2 cellular contexts compared by ENCODE assay signal in the genomic region with DNA sequence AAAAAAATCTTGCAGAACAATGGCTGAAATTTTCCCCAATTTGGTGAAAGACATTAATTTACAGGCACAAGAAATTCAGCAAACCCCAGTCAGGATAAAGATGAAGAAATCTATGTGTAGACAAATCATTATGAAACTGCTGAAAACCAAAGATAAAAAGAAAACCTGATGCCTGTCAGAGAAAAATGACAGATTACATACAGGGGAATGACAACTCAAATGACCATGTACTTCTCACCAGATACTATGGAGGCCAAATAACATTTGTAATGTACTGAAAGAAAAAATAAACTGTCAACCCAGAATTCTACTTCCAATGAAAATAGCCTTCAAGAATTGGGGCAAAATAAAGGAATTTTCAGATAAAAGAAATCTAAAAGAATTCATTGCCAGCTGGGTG.
TF ChIP-seq lines count a peak whose summit lies in the region.

No MANE protein-coding gene starts in this region.

TF ChIP-seq in HEK293, 187 proteins besides CTCF, POLR2A, EP300 and RAD21:
- TF ChIP-seq, protein P1, sequence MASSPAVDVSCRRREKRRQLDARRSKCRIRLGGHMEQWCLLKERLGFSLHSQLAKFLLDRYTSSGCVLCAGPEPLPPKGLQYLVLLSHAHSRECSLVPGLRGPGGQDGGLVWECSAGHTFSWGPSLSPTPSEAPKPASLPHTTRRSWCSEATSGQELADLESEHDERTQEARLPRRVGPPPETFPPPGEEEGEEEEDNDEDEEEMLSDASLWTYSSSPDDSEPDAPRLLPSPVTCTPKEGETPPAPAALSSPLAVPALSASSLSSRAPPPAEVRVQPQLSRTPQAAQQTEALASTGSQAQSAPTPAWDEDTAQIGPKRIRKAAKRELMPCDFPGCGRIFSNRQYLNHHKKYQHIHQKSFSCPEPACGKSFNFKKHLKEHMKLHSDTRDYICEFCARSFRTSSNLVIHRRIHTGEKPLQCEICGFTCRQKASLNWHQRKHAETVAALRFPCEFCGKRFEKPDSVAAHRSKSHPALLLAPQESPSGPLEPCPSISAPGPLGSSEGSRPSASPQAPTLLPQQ (tag by site-specific recombination; IDR thresholded peaks at IDR 0.05), result no peak
- TF ChIP-seq ZNF558 (tag by site-specific recombination; IDR thresholded peaks at IDR 0.05) (peak; percentile 27; the same call in 1 of the 2 replicates), ZNF654 (tag by site-specific recombination; IDR thresholded peaks at IDR 0.05; ENCODE audit: low read depth) (no peak), ZNF146 (tag by site-specific recombination; IDR thresholded peaks at IDR 0.05) (no peak), SCRT2 (tag by site-specific recombination; IDR thresholded peaks at IDR 0.05) (no peak), KLF1 (tag by site-specific recombination; IDR thresholded peaks at IDR 0.05) (no peak)
TF ChIP-seq in HEK293: peak in this region for 1.

TF ChIP-seq in K562, 482 proteins besides CTCF, POLR2A, EP300 and RAD21:
- TF ChIP-seq, protein P2, sequence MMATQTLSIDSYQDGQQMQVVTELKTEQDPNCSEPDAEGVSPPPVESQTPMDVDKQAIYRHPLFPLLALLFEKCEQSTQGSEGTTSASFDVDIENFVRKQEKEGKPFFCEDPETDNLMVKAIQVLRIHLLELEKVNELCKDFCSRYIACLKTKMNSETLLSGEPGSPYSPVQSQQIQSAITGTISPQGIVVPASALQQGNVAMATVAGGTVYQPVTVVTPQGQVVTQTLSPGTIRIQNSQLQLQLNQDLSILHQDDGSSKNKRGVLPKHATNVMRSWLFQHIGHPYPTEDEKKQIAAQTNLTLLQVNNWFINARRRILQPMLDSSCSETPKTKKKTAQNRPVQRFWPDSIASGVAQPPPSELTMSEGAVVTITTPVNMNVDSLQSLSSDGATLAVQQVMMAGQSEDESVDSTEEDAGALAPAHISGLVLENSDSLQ (IDR thresholded peaks at IDR 0.05), result peak; percentile 65
- TF ChIP-seq MEIS2 (IDR thresholded peaks at IDR 0.05; ENCODE audit: partially characterized antibody), result peak; percentile 64
- TF ChIP-seq TRIM24 (IDR thresholded peaks at IDR 0.05), result peak in 1 of 2 experiments; percentile 30; a peak in 1 of 4 replicates
- TF ChIP-seq, protein P3, sequence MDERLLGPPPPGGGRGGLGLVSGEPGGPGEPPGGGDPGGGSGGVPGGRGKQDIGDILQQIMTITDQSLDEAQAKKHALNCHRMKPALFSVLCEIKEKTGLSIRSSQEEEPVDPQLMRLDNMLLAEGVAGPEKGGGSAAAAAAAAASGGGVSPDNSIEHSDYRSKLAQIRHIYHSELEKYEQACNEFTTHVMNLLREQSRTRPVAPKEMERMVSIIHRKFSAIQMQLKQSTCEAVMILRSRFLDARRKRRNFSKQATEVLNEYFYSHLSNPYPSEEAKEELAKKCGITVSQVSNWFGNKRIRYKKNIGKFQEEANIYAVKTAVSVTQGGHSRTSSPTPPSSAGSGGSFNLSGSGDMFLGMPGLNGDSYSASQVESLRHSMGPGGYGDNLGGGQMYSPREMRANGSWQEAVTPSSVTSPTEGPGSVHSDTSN (CRISPR knock-in tag; IDR thresholded peaks at IDR 0.05; ENCODE audit: low read depth), result no peak
- TF ChIP-seq, protein P3 (tag; conservative IDR thresholded peaks at IDR 0.05; ENCODE audit: low read depth), result peak; percentile 54; the same call in 1 of the 2 replicates
- no peak for TF ChIP-seq NONO (IDR thresholded peaks at IDR 0.05; ENCODE audit: low read depth in 2 of 2, low read length in 1 of 2)
- TF ChIP-seq, protein P4, sequence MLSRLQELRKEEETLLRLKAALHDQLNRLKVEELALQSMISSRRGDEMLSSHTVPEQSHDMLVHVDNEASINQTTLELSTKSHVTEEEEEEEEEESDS (CRISPR knock-in tag; IDR thresholded peaks at IDR 0.05), result no peak
